In genomic region chr14:55102141-55102547, GRCh38 we compare ENCODE assay signal across 8 cellular contexts. TPM values are rescaled to one million over a fixed set of nuclear protein-coding genes. Genes with fewer than 3 reads are reported as not detected.
DNase-seq lines count a peak whose midpoint lies in the region; ATAC-seq and TF ChIP-seq lines count a peak whose summit lies in the region.

No MANE protein-coding gene starts in this region.

- peaks cover 3% of the 10 kb centered on the region for H3F3A ChIP-seq in neural cell (ENCODE audit: insufficient read depth, low read length, poor library complexity, severe bottlenecking)

- no peaks in the 10 kb centered on the region for H4K20me1 ChIP-seq in neural cell (ENCODE audit: insufficient read depth)

- peak overlapping the region; percentile 27 for H3K9ac ChIP-seq in neural cell (ENCODE audit: low read length)

- no peaks in the 10 kb centered on the region for H3K36me3 ChIP-seq in neural cell (ENCODE audit: insufficient read depth, low read length)

- no peak overlapping the region for H3K4me2 ChIP-seq in neural cell (ENCODE audit: low read length)

- DNase-seq in COR-L47 (lab: John Stamatoyannopoulos, UW) (peak; percentile 94), NCI-H526 treated with DMSO at 0.1 percent for 48 hours (lab: John Stamatoyannopoulos, UW) (peak; percentile 95), fibroblast of mammary gland (ENCODE audit: low read depth) (peak; percentile 100), cortex of kidney (lab: John Stamatoyannopoulos, UW) (no peak)
- DNase-seq in activated T-cell treated with anti-CD3 and anti-CD28 coated beads, Interleukin-2, amount 50 U/mL, for 24 hours, result peak; percentile 49

- peaks cover 7% of the 10 kb centered on the region for H3K9me3 Mint-ChIP-seq in activated T-cell treated with anti-CD3 and anti-CD28 coated beads, Interleukin-2, amount 50 U/mL, for 24 hours

- H2AFZ ChIP-seq in neural cell (ENCODE audit: low read depth, low read length), result no peak overlapping the region

- no peaks in the 10 kb centered on the region for H3K27me3 Mint-ChIP-seq in activated T-cell treated with anti-CD3 and anti-CD28 coated beads, Interleukin-2, amount 50 U/mL, for 24 hours

- peaks cover 5% of the 10 kb centered on the region for H3K9me3 ChIP-seq in neural cell (ENCODE audit: low read length)

- TF ChIP-seq CTCF in fibroblast of mammary gland (conservative IDR thresholded peaks at IDR 0.05; ENCODE audit: control insufficient read depth, insufficient read depth, low read depth, low read length) (no peak), neural cell (IDR thresholded peaks at IDR 0.05; ENCODE audit: poor library complexity, severe bottlenecking) (no peak)

- TF ChIP-seq RAD21 in neural cell (conservative IDR thresholded peaks at IDR 0.05), result no peak

- no peaks in the 10 kb centered on the region for H3K79me2 ChIP-seq in neural cell (replicated peaks; ENCODE audit: insufficient read depth, low read length)

- no peak overlapping the region for H3K27ac ChIP-seq in neural cell (ENCODE audit: low read length)

- H3K27me3 ChIP-seq in neural cell (ENCODE audit: insufficient read depth, low read depth, low read length), result no peaks in the 10 kb centered on the region

- TF ChIP-seq EP300 in neural cell (conservative IDR thresholded peaks at IDR 0.05; ENCODE audit: poor library complexity, severe bottlenecking), result no peak

- peaks cover 5% of the 10 kb centered on the region for H3K36me3 Mint-ChIP-seq in activated T-cell treated with anti-CD3 and anti-CD28 coated beads, Interleukin-2, amount 50 U/mL, for 24 hours (ENCODE audit: low read depth)

- ATAC-seq in GM19351 (IDR thresholded peaks at IDR 0.05; ENCODE audit: unreplicated experiment), result peak; percentile 53
- peak; percentile 72 for ATAC-seq in HG03432 (IDR thresholded peaks at IDR 0.05; ENCODE audit: unreplicated experiment)

- no peaks in the 10 kb centered on the region for H3K9me2 ChIP-seq in neural cell (ENCODE audit: insufficient read depth, low read length)

- H3K27ac Mint-ChIP-seq in activated T-cell treated with anti-CD3 and anti-CD28 coated beads, Interleukin-2, amount 50 U/mL, for 24 hours, result peak overlapping the region; percentile 96

- H3K4me3 Mint-ChIP-seq in activated T-cell treated with anti-CD3 and anti-CD28 coated beads, Interleukin-2, amount 50 U/mL, for 24 hours, result peak overlapping the region; percentile 66

- no peak overlapping the region for H3K4me3 ChIP-seq in fibroblast of mammary gland (ENCODE audit: control insufficient read depth, low read depth, low read length)
- H3K4me3 ChIP-seq in neural cell (ENCODE audit: low read length), result no peak overlapping the region

- peaks cover 61% of the 10 kb centered on the region for H3K4me1 Mint-ChIP-seq in activated T-cell treated with anti-CD3 and anti-CD28 coated beads, Interleukin-2, amount 50 U/mL, for 24 hours (ENCODE audit: low read depth)

TF ChIP-seq in neural cell, 6 proteins besides CTCF, POLR2A, EP300 and RAD21:
- no peak for TF ChIP-seq MXI1 (conservative IDR thresholded peaks at IDR 0.05; ENCODE audit: poor library complexity, severe bottlenecking)

RNA-seq across cellular contexts. Expression of gene LGALS3, which starts 26.9 kb away (rescaled TPM):
- polyA plus RNA-seq in neural cell, result 0.12 TPM in 1 of 2 replicates, not detected in the other
- not detected in 2 replicates for polyA minus RNA-seq in neural cell

RNA-seq across cellular contexts. Expression of gene MAPK1IP1L, which starts 50.7 kb away (rescaled TPM):
- 35.4 and 37.6 TPM in 2 replicates for polyA plus RNA-seq in neural cell
- 38.7 and 56.1 TPM in 2 replicates for polyA minus RNA-seq in neural cell
